ENCODE assay signal across 19 cellular contexts in genomic region chr1:45658171-45658570, GRCh38. TPM values are rescaled to one million over a fixed set of nuclear protein-coding genes. Genes with fewer than 3 reads are reported as not detected.
DNase-seq lines count a peak whose midpoint lies in the region; ATAC-seq and TF ChIP-seq lines count a peak whose summit lies in the region.
"Had no signal": no experiment of that assay in that cellular context is flagged by ENCODE, and none has a peak within 500 bp of the region (broad histone marks: within the 10 kb centered on the region; RNA-seq: fewer than 3 reads in every experiment).

No MANE protein-coding gene starts in this region.

- no peak overlapping the region for H3K4me3 Mint-ChIP-seq in activated T-cell treated with anti-CD3 and anti-CD28 coated beads, Interleukin-2, amount 50 U/mL, for 72 hours
- H3K4me3 Mint-ChIP-seq in progenitor cell of endocrine pancreas (ENCODE audit: low read depth) = peak overlapping the region; percentile 18

- intact Hi-C loops in left colon (cut with DNase I, micrococcal nuclease) = no loop called here

- peak overlapping the region; percentile 24 for H3K27ac Mint-ChIP-seq in activated T-cell treated with anti-CD3 and anti-CD28 coated beads, Interleukin-2, amount 50 U/mL, for 72 hours
- H3K27ac Mint-ChIP-seq in progenitor cell of endocrine pancreas = peak overlapping the region; percentile 80

- H3K27me3 Mint-ChIP-seq in activated T-cell treated with anti-CD3 and anti-CD28 coated beads, Interleukin-2, amount 50 U/mL, for 72 hours (ENCODE audit: low read depth) = no peaks in the 10 kb centered on the region
- H3K27me3 Mint-ChIP-seq in progenitor cell of endocrine pancreas = no peaks in the 10 kb centered on the region

- peaks cover 35% of the 10 kb centered on the region for H3K4me1 Mint-ChIP-seq in activated T-cell treated with anti-CD3 and anti-CD28 coated beads, Interleukin-2, amount 50 U/mL, for 72 hours (ENCODE audit: low read depth)
- peaks cover 23% of the 10 kb centered on the region for H3K4me1 Mint-ChIP-seq in progenitor cell of endocrine pancreas (ENCODE audit: low read depth)

- no peaks in the 10 kb centered on the region for H3K9me3 Mint-ChIP-seq in activated T-cell treated with anti-CD3 and anti-CD28 coated beads, Interleukin-2, amount 50 U/mL, for 72 hours
- no peaks in the 10 kb centered on the region for H3K9me3 Mint-ChIP-seq in progenitor cell of endocrine pancreas (ENCODE audit: low read depth)

- TF ChIP-seq CTCF in progenitor cell of endocrine pancreas (IDR thresholded peaks at IDR 0.05; ENCODE audit: unreplicated experiment) = no peak

- ATAC-seq in activated T-cell treated with anti-CD3 and anti-CD28 coated beads, Interleukin-2, amount 50 U/mL, for 72 hours (replicated peaks in 1 of 2) = no peak
- ATAC-seq in left colon (peak; percentile 89), HG02884 (IDR thresholded peaks at IDR 0.05; ENCODE audit: unreplicated experiment) (no peak), GM21367 (IDR thresholded peaks at IDR 0.05; ENCODE audit: unreplicated experiment) (no peak)

- H3K36me3 Mint-ChIP-seq in activated T-cell treated with anti-CD3 and anti-CD28 coated beads, Interleukin-2, amount 50 U/mL, for 72 hours (ENCODE audit: insufficient read depth in 2 of 2) = peaks cover 9 to 32% of the 10 kb centered on the region in 2 donors
- peaks cover 30% of the 10 kb centered on the region for H3K36me3 Mint-ChIP-seq in progenitor cell of endocrine pancreas (ENCODE audit: insufficient read depth)

- DNase-seq in activated T-cell treated with anti-CD3 and anti-CD28 coated beads, Interleukin-2, amount 50 U/mL, for 72 hours = no peak
- DNase-seq in activated T-cell treated with anti-CD3 and anti-CD28 coated beads, Interleukin-2, amount 50 U/mL, for 48 hours = no peak
- DNase-seq in HuH-7.5 (ENCODE audit: low spot score) (peak; percentile 31), left colon (no peak), progenitor cell of endocrine pancreas (ENCODE audit: low spot score, unreplicated experiment) (no peak), hypothalamus (lab: John Stamatoyannopoulos, UW) (no peak)
- DNase-seq: DMS153, DND-41, NCI-H1092, NCI-H1417 treated with DMSO at 0.1 percent for 48 hours, NCI-H1694 treated with DMSO at 0.1 percent for 48 hours, NCI-H2081, NCI-H2171, NCI-H226, NCI-H510A, NCI-H69, SIG-M5 had no signal

RNA-seq across cellular contexts. Expression of gene GPBP1L1, which starts 28.2 kb away (rescaled TPM):
- total RNA-seq in activated T-cell treated with anti-CD3 and anti-CD28 coated beads, Interleukin-2, amount 50 U/mL, for 72 hours = 100 to 1,000 TPM; 140 to 146 TPM
- total RNA-seq in left colon (100 to 1,000 TPM; 193 to 195 TPM), progenitor cell of endocrine pancreas (137 and 153 TPM in 2 replicates)

RNA-seq across cellular contexts. Expression of gene TMEM69, which starts 29.8 kb away (rescaled TPM):
- total RNA-seq in activated T-cell treated with anti-CD3 and anti-CD28 coated beads, Interleukin-2, amount 50 U/mL, for 72 hours = 10 to 100 TPM; 28.3 to 30.3 TPM
- total RNA-seq in left colon = 10 to 100 TPM; 20.1 to 25.5 TPM
- total RNA-seq in progenitor cell of endocrine pancreas = 28.1 and 28.8 TPM in 2 replicates

RNA-seq across cellular contexts. Expression of gene CCDC17, which starts 34.3 kb away (rescaled TPM):
- total RNA-seq in activated T-cell treated with anti-CD3 and anti-CD28 coated beads, Interleukin-2, amount 50 U/mL, for 72 hours = 1 to 10 TPM; 5.2 to 5.9 TPM
- 1 to 10 TPM; 2.8 to 5.6 TPM for total RNA-seq in left colon
- total RNA-seq in progenitor cell of endocrine pancreas = 5.8 and 6.1 TPM in 2 replicates
